In genomic region chr5:176535101-176535654, GRCh38 we compare ENCODE assay signal across 8 cellular contexts. TPM values are rescaled to one million over a fixed set of nuclear protein-coding genes. Genes with fewer than 3 reads are reported as not detected.
DNase-seq lines count a peak whose midpoint lies in the region; FAIRE-seq and TF ChIP-seq lines count a peak whose summit lies in the region.

No MANE protein-coding gene starts in this region.

- CTCF ChIA-PET in Caco-2 (lab: Charles Lee) = interaction anchor here (0.9 to 1.5 kb wide), 6 partner anchors 9 to 126 kb away, joined by 3 to 5 read pairs (median 4); partner anchors contain the start of gene CLTB
- CTCF ChIA-PET in HEK293T (lab: Yijun Ruan, JAX) = interaction anchor here (1.1 kb wide), 1 partner anchor 118 kb away, joined by 4 read pairs; no protein-coding TSS in a partner anchor

- peak overlapping the region; percentile 96 for H3K4me3 Mint-ChIP-seq in Caco-2 (ENCODE audit: unreplicated experiment)

- H3K36me3 ChIP-seq in Caco-2 (ENCODE audit: control insufficient read depth, insufficient read depth, low read length) (peaks cover 7% of the 10 kb centered on the region; the same call in 1 of the 2 replicates), Karpas-422 (ENCODE audit: insufficient read depth, low read length) (peaks cover 23% of the 10 kb centered on the region), iPS-15b (ENCODE audit: control insufficient read depth, insufficient read depth, low read length) (peaks cover 28% of the 10 kb centered on the region), small intestine (ENCODE audit: control insufficient read depth in 2 of 2, insufficient read depth in 2 of 2, low read length in 2 of 2) (peaks cover 14 to 15% of the 10 kb centered on the region in 2 donors)

- peaks cover 44% of the 10 kb centered on the region for H3K79me2 ChIP-seq in Karpas-422 (ENCODE audit: low read length)

- no peak for TF ChIP-seq CTCF in Caco-2 (IDR thresholded peaks at IDR 0.05; ENCODE audit: insufficient read depth in 1 of 2, low read depth in 1 of 2, low read length in 1 of 2, severe bottlenecking in 1 of 2, unreplicated experiment in 1 of 2)

- H3K36me3 Mint-ChIP-seq in Caco-2 (ENCODE audit: insufficient read depth, unreplicated experiment) = peaks cover 52% of the 10 kb centered on the region

- intact Hi-C loops in Caco-2 (cut with micrococcal nuclease; ENCODE audit: unreplicated experiment) = loop anchor here (5.0 kb wide), 1 partner anchor 1898 kb away; no protein-coding TSS in a partner anchor

- no TSS peak for BruUV-seq in Caco-2 (replicated peaks; lab: Mats Ljungman, UMichigan)

- no peak overlapping the region for H2AFZ ChIP-seq in Karpas-422 (ENCODE audit: low read length)

- POLR2A ChIA-PET in Caco-2 (lab: Charles Lee) = interaction anchor here (0.5 to 0.6 kb wide), 2 partner anchors 22 to 1276 kb away, joined by 3 read pairs; no protein-coding TSS in a partner anchor
- POLR2A ChIA-PET in HEK293T (lab: Yijun Ruan, JAX) = interaction anchor here (0.9 to 2.5 kb wide), 3 partner anchors 8 to 87 kb away, joined by 4 to 8 read pairs (median 8); partner anchors contain the start of gene FAF2

- peak overlapping the region; percentile 96 for H3K4me2 ChIP-seq in Karpas-422 (ENCODE audit: low read depth, low read length, poor library complexity, severe bottlenecking)

- peak overlapping the region; percentile 90 for H3K4me3 ChIP-seq in Caco-2 (ENCODE audit: low read depth, low read length)
- peak overlapping the region; percentile 93 for H3K4me3 ChIP-seq in Karpas-422 (ENCODE audit: low read length)
- H3K4me3 ChIP-seq in iPS-15b (ENCODE audit: low read depth, low read length) = peak overlapping the region; percentile 72
- H3K4me3 ChIP-seq in small intestine (ENCODE audit: low read depth in 1 of 2, low read length in 2 of 2) = peak overlapping the region; percentile 38 to 84

- H3K4me1 ChIP-seq in Caco-2 = no peaks in the 10 kb centered on the region
- peaks cover 54% of the 10 kb centered on the region for H3K4me1 ChIP-seq in Karpas-422 (ENCODE audit: low read length)
- peaks cover 15% of the 10 kb centered on the region for H3K4me1 ChIP-seq in iPS-15b (ENCODE audit: control insufficient read depth, insufficient read depth, low read length)
- peaks cover 7 to 15% of the 10 kb centered on the region in 2 donors for H3K4me1 ChIP-seq in small intestine (ENCODE audit: control insufficient read depth in 2 of 2, insufficient read depth in 1 of 2, low read depth in 1 of 2, low read length in 1 of 2)

- FAIRE-seq in small intestine (lab: Jason Lieb, UNC) = no peak

- no peaks in the 10 kb centered on the region for H3K9me2 ChIP-seq in Karpas-422 (replicated peaks; ENCODE audit: insufficient read depth, low read length)

- no peaks in the 10 kb centered on the region for H3K9me3 Mint-ChIP-seq in Caco-2 (ENCODE audit: unreplicated experiment)

- no peaks in the 10 kb centered on the region for H3K27me3 ChIP-seq in Caco-2 (replicated peaks; ENCODE audit: control insufficient read depth, insufficient read depth, low read length)
- no peaks in the 10 kb centered on the region for H3K27me3 ChIP-seq in Karpas-422 (ENCODE audit: low read length)
- no peaks in the 10 kb centered on the region for H3K27me3 ChIP-seq in iPS-15b (ENCODE audit: control insufficient read depth, insufficient read depth, low read length)
- no peaks in the 10 kb centered on the region for H3K27me3 ChIP-seq in small intestine (ENCODE audit: control insufficient read depth in 2 of 2, insufficient read depth in 2 of 2, low read length in 2 of 2)

- H3K9me3 ChIP-seq in Caco-2 (no peaks in the 10 kb centered on the region), Karpas-422 (ENCODE audit: low read length) (no peaks in the 10 kb centered on the region), iPS-15b (ENCODE audit: control insufficient read depth, insufficient read depth, low read length) (no peaks in the 10 kb centered on the region), small intestine (ENCODE audit: control insufficient read depth, low read depth) (no peaks in the 10 kb centered on the region)

- no peak for DNase-seq in Caco-2
- DNase-seq in Karpas-422 = peak; percentile 80
- peak; percentile 34 for DNase-seq in activated effector memory CD4-positive, alpha-beta T cell treated with Interleukin-2 at 50 U/mL for 16 hours
- peak; percentile 83 for DNase-seq in small intestine
- no peak for DNase-seq in NCI-H1092 treated with DMSO at 0.1 percent for 48 hours (lab: John Stamatoyannopoulos, UW)
- DNase-seq in activated CD4-positive, CD25-positive, alpha-beta regulatory T cell treated with anti-CD3 and anti-CD28 coated beads, Interleukin-2, amount 50 U/mL, for 72 hours = no peak
- DNase-seq in HEK293T (ENCODE audit: extremely low spot score) = no peak

- H4K20me1 ChIP-seq in Karpas-422 (ENCODE audit: insufficient read depth, low read depth, low read length) = peaks cover 32% of the 10 kb centered on the region

- no peaks in the 10 kb centered on the region for H3K27me3 Mint-ChIP-seq in Caco-2 (ENCODE audit: insufficient read depth, unreplicated experiment)

- H3K27ac ChIP-seq in Karpas-422 (ENCODE audit: low read length) (peak overlapping the region; percentile 88), small intestine (ENCODE audit: low read depth in 1 of 2, low read length in 1 of 2) (peak overlapping the region; percentile 86 to 93)

- peaks cover 18% of the 10 kb centered on the region for H3K4me1 Mint-ChIP-seq in Caco-2 (ENCODE audit: low read depth, unreplicated experiment)

- H3K27ac Mint-ChIP-seq in Caco-2 (ENCODE audit: unreplicated experiment) = peak overlapping the region; percentile 96

- 8 to 29% (median 11%) methylated on average over 10 of the region's 10 CpGs for WGBS in small intestine, 3 donors

- H3K9ac ChIP-seq in Karpas-422 (ENCODE audit: low read length) (peak overlapping the region; percentile 100), iPS-15b (ENCODE audit: low read depth, low read length) (peak overlapping the region; percentile 95)

TF ChIP-seq in HEK293T, 16 proteins besides CTCF, POLR2A, EP300 and RAD21:
- TF ChIP-seq FOXM1 (IDR thresholded peaks at IDR 0.05; ENCODE audit: borderline replicate concordance) = no peak
- no peak for TF ChIP-seq HDGF (IDR thresholded peaks at IDR 0.05; ENCODE audit: borderline replicate concordance)
- no peak for TF ChIP-seq ARNT (IDR thresholded peaks at IDR 0.05)
- TF ChIP-seq TARDBP (IDR thresholded peaks at IDR 0.05) = no peak
- TF ChIP-seq FOXA1 (IDR thresholded peaks at IDR 0.05) = no peak
- no peak for TF ChIP-seq SP1 (IDR thresholded peaks at IDR 0.05)

RNA-seq across cellular contexts. Expression of gene RNF44, which starts 2.0 kb away (rescaled TPM):
- 84.2 and 90.8 TPM in 2 replicates for total RNA-seq in Caco-2 (2022)
- 33.1 and 55.8 TPM in 2 replicates for total RNA-seq in Karpas-422 (2014; rRNA removed; shearing (Covaris generic); ENCODE audit: low replicate concordance)
- 10 to 100 TPM; 13.5 to 27.0 (median 14.5) TPM for polyA plus RNA-seq in small intestine

RNA-seq across cellular contexts. Expression of gene CDHR2, which starts 14.0 kb away (rescaled TPM):
- 0.19 and 0.59 TPM in 2 replicates for total RNA-seq in Caco-2 (2022)
- total RNA-seq in Karpas-422 (2014; rRNA removed; shearing (Covaris generic); ENCODE audit: low replicate concordance) = 0.04 and 0.07 TPM in 2 replicates
- polyA plus RNA-seq in small intestine = 100 to 1,000 TPM in 2 of 3 donors, 10 to 100 TPM in 1; 50.1 to 545 (median 411) TPM

Comparison
In these comparisons a context has a peak if more than half of its experiments do, and no peak if none do; other contexts are left out.
1. DNase-seq: peak in Karpas-422 (single experiment), activated effector memory CD4-positive, alpha-beta T cell treated with Interleukin-2 at 50 U/mL for 16 hours (single experiment) and small intestine (single experiment); none in Caco-2 (0 of 2), NCI-H1092 treated with DMSO at 0.1 percent for 48 hours (single experiment), activated CD4-positive, CD25-positive, alpha-beta regulatory T cell treated with anti-CD3 and anti-CD28 coated beads, Interleukin-2, amount 50 U/mL, for 72 hours (single experiment) and HEK293T (single experiment).
2. Peak in every context shown above with its lines, with median percentiles within 50 percentile points of each other: H3K4me3 ChIP-seq.